1 cellular context compared by ENCODE assay signal in genomic region chr16:68360971-68361370, GRCh38.
TF ChIP-seq lines count a peak whose summit lies in the region.

No MANE protein-coding gene starts in this region.

TF ChIP-seq in K562, 482 proteins besides CTCF, POLR2A, EP300 and RAD21:
- TF ChIP-seq POLR2G (IDR thresholded peaks at IDR 0.05; ENCODE audit: low read depth, low read length) (peak; percentile 40), ZNF408 (CRISPR knock-in tag; IDR thresholded peaks at IDR 0.05; ENCODE audit: low read depth) (no peak), TRIM28 (IDR thresholded peaks at IDR 0.05) (no peak), RFX7 (CRISPR knock-in tag; IDR thresholded peaks at IDR 0.05) (no peak), ZNF436 (CRISPR knock-in tag; IDR thresholded peaks at IDR 0.05) (no peak), KDM2B (CRISPR knock-in tag; IDR thresholded peaks at IDR 0.05) (no peak), HEY1 (CRISPR knock-in tag; IDR thresholded peaks at IDR 0.05; ENCODE audit: borderline replicate concordance) (no peak)
